2 cellular contexts compared by ENCODE assay signal in genomic region chr7:12722136-12722535, GRCh38.
TF ChIP-seq lines count a peak whose summit lies in the region.

No MANE protein-coding gene starts in this region.

TF ChIP-seq in endothelial cell of umbilical vein, 7 proteins besides CTCF, POLR2A, EP300 and RAD21:
- no peak for TF ChIP-seq GATA2 (IDR thresholded peaks at IDR 0.05; ENCODE audit: insufficient read depth, insufficient read length, low read depth, low read length)
TF ChIP-seq in endothelial cell of umbilical vein: peak in this region for 0.

TF ChIP-seq in SK-N-SH treated with all-trans-retinoic acid at 6 μM for 48 hours, 23 proteins besides CTCF, POLR2A, EP300 and RAD21:
- TF ChIP-seq ZFP3 (CRISPR knock-in tag; IDR thresholded peaks at IDR 0.05) (no peak), ZFP30 (CRISPR knock-in tag; IDR thresholded peaks at IDR 0.05) (no peak), OSR1 (CRISPR knock-in tag; IDR thresholded peaks at IDR 0.05) (no peak), POU6F1 (CRISPR knock-in tag; IDR thresholded peaks at IDR 0.05; ENCODE audit: borderline replicate concordance, low read depth) (no peak), ZNF8 (CRISPR knock-in tag; IDR thresholded peaks at IDR 0.05) (no peak), TOX (CRISPR knock-in tag; IDR thresholded peaks at IDR 0.05; ENCODE audit: borderline replicate concordance) (no peak), BACH2 (CRISPR knock-in tag; IDR thresholded peaks at IDR 0.05; ENCODE audit: borderline replicate concordance) (no peak), CREB5 (CRISPR knock-in tag; IDR thresholded peaks at IDR 0.05; ENCODE audit: low read depth) (no peak), PPARA (CRISPR knock-in tag; IDR thresholded peaks at IDR 0.05; ENCODE audit: borderline replicate concordance) (no peak), ISL1 (CRISPR knock-in tag; IDR thresholded peaks at IDR 0.05) (no peak), ZNF70 (CRISPR knock-in tag; IDR thresholded peaks at IDR 0.05) (no peak), GLIS3 (CRISPR knock-in tag; IDR thresholded peaks at IDR 0.05) (no peak), ZC3H10 (CRISPR knock-in tag; IDR thresholded peaks at IDR 0.05) (no peak), ARNTL (CRISPR knock-in tag; IDR thresholded peaks at IDR 0.05; ENCODE audit: borderline replicate concordance, low read depth) (no peak), CSDC2 (CRISPR knock-in tag; IDR thresholded peaks at IDR 0.05) (no peak), RARB (CRISPR knock-in tag; IDR thresholded peaks at IDR 0.05) (no peak), TCF4 (CRISPR knock-in tag; IDR thresholded peaks at IDR 0.05; ENCODE audit: borderline replicate concordance) (no peak), ZNF565 (CRISPR knock-in tag; conservative IDR thresholded peaks at IDR 0.05; ENCODE audit: low read depth) (no peak), SNAI2 (CRISPR knock-in tag; IDR thresholded peaks at IDR 0.05) (no peak)
- TF ChIP-seq, protein P1, sequence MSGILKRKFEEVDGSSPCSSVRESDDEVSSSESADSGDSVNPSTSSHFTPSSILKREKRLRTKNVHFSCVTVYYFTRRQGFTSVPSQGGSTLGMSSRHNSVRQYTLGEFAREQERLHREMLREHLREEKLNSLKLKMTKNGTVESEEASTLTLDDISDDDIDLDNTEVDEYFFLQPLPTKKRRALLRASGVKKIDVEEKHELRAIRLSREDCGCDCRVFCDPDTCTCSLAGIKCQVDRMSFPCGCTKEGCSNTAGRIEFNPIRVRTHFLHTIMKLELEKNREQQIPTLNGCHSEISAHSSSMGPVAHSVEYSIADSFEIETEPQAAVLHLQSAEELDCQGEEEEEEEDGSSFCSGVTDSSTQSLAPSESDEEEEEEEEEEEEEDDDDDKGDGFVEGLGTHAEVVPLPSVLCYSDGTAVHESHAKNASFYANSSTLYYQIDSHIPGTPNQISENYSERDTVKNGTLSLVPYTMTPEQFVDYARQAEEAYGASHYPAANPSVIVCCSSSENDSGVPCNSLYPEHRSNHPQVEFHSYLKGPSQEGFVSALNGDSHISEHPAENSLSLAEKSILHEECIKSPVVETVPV (CRISPR knock-in tag; IDR thresholded peaks at IDR 0.05), result no peak
TF ChIP-seq in SK-N-SH treated with all-trans-retinoic acid at 6 μM for 48 hours: peak in this region for 0.
